Comparison of ENCODE assay signal across 8 cellular contexts in genomic region chr17:73998246-73999220, GRCh38.
DNase-seq lines count a peak whose midpoint lies in the region; ATAC-seq and TF ChIP-seq lines count a peak whose summit lies in the region.

No MANE protein-coding gene starts in this region.

- DNase-seq in AG20443 (ENCODE audit: low spot score) (peak; percentile 64), NCI-H1436 treated with DMSO at 0.1 percent for 48 hours (lab: John Stamatoyannopoulos, UW) (peak; percentile 34), chondrocyte (ENCODE audit: low spot score) (no peak), mucosa of gallbladder (ENCODE audit: low spot score) (peak; percentile 65), medulla oblongata (ENCODE audit: extremely low spot score) (no peak)
- DNase-seq in activated CD4-positive, alpha-beta T cell treated with anti-CD3 and anti-CD28 coated beads for 1 hour, result peak; percentile 47

- TF ChIP-seq CTCF in chondrocyte (IDR thresholded peaks at IDR 0.05), result peak; percentile 74

- H3K27ac Mint-ChIP-seq in chondrocyte (ENCODE audit: unreplicated experiment), result no peak overlapping the region
- no peak overlapping the region for H3K27ac Mint-ChIP-seq in stimulated activated memory B cell treated with anti-CD40 and anti-IgM and Interleukin-4, amounts not matched to agents 10 μg/mL and 1 μg/mL and 100 μg/mL, for 72 hours

- no peaks in the 10 kb centered on the region for H3K36me3 Mint-ChIP-seq in chondrocyte (ENCODE audit: low read depth)
- no peaks in the 10 kb centered on the region for H3K36me3 Mint-ChIP-seq in stimulated activated memory B cell treated with anti-CD40 and anti-IgM and Interleukin-4, amounts not matched to agents 10 μg/mL and 1 μg/mL and 100 μg/mL, for 72 hours

- peaks cover 25% of the 10 kb centered on the region for H3K27me3 Mint-ChIP-seq in chondrocyte (ENCODE audit: low read depth)
- peaks cover 23% of the 10 kb centered on the region for H3K27me3 Mint-ChIP-seq in stimulated activated memory B cell treated with anti-CD40 and anti-IgM and Interleukin-4, amounts not matched to agents 10 μg/mL and 1 μg/mL and 100 μg/mL, for 72 hours

- no peak overlapping the region for H3K4me3 Mint-ChIP-seq in chondrocyte (ENCODE audit: unreplicated experiment)
- no peak overlapping the region for H3K4me3 Mint-ChIP-seq in stimulated activated memory B cell treated with anti-CD40 and anti-IgM and Interleukin-4, amounts not matched to agents 10 μg/mL and 1 μg/mL and 100 μg/mL, for 72 hours

- no peaks in the 10 kb centered on the region for H3K9me3 Mint-ChIP-seq in chondrocyte (ENCODE audit: low read depth)
- H3K9me3 Mint-ChIP-seq in stimulated activated memory B cell treated with anti-CD40 and anti-IgM and Interleukin-4, amounts not matched to agents 10 μg/mL and 1 μg/mL and 100 μg/mL, for 72 hours, result no peaks in the 10 kb centered on the region

- H3K4me1 Mint-ChIP-seq in chondrocyte (ENCODE audit: low read depth), result no peaks in the 10 kb centered on the region
- peaks cover 8% of the 10 kb centered on the region for H3K4me1 Mint-ChIP-seq in stimulated activated memory B cell treated with anti-CD40 and anti-IgM and Interleukin-4, amounts not matched to agents 10 μg/mL and 1 μg/mL and 100 μg/mL, for 72 hours

- peak; percentile 63 for ATAC-seq in GM19397 (IDR thresholded peaks at IDR 0.05; ENCODE audit: unreplicated experiment)
- peak; percentile 82 for ATAC-seq in stimulated activated memory B cell treated with anti-CD40 and anti-IgM and Interleukin-4, amounts not matched to agents 10 μg/mL and 1 μg/mL and 100 μg/mL, for 72 hours

Comparison
In these comparisons a context has a peak if more than half of its experiments do, and no peak if none do; other contexts are left out.
1. DNase-seq: peak in AG20443 (single experiment), NCI-H1436 treated with DMSO at 0.1 percent for 48 hours (single experiment), activated CD4-positive, alpha-beta T cell treated with anti-CD3 and anti-CD28 coated beads for 1 hour (single experiment) and mucosa of gallbladder (single experiment); none in chondrocyte (single experiment) and medulla oblongata (single experiment).